In genomic region chr6:157989541-157990289, GRCh38 we compare ENCODE assay signal across 1 cellular context.
TF ChIP-seq lines count a peak whose summit lies in the region.

No MANE protein-coding gene starts in this region.

TF ChIP-seq in HepG2, 621 proteins besides CTCF, POLR2A, EP300 and RAD21 (continued from another document and continues in another):
- TF ChIP-seq UBTF (CRISPR knock-in tag; IDR thresholded peaks at IDR 0.05) (peak; percentile 20; the same call in 1 of the 2 replicates), HOXA5 (CRISPR knock-in tag; IDR thresholded peaks at IDR 0.05) (0 out of 2 replicates have a peak, but pooled peaks have one; percentile 40), ZNF720 (CRISPR knock-in tag; IDR thresholded peaks at IDR 0.05) (no peak), ZNF547 (CRISPR knock-in tag; IDR thresholded peaks at IDR 0.05) (no peak), XRCC5 (optimal IDR thresholded peaks at IDR 0.05; ENCODE audit: low read length) (peak; percentile 22), ZNF616 (CRISPR knock-in tag; IDR thresholded peaks at IDR 0.05; ENCODE audit: low read depth) (no peak), ZBTB38 (CRISPR knock-in tag; IDR thresholded peaks at IDR 0.05) (peak; percentile 92), THAP8 (CRISPR knock-in tag; IDR thresholded peaks at IDR 0.05; ENCODE audit: borderline replicate concordance) (no peak), CREB3 (CRISPR knock-in tag; IDR thresholded peaks at IDR 0.05) (no peak), ZNF230 (CRISPR knock-in tag; IDR thresholded peaks at IDR 0.05) (no peak), HMG20B (CRISPR knock-in tag; conservative IDR thresholded peaks at IDR 0.05) (no peak), ZNF724P (CRISPR knock-in tag; IDR thresholded peaks at IDR 0.05; ENCODE audit: borderline replicate concordance) (no peak), ZNF879 (CRISPR knock-in tag; IDR thresholded peaks at IDR 0.05) (no peak), HIC2 (CRISPR knock-in tag; IDR thresholded peaks at IDR 0.05; ENCODE audit: low read depth) (peak; percentile 84), SSRP1 (CRISPR knock-in tag; IDR thresholded peaks at IDR 0.05) (peak; percentile 61; the same call in 1 of the 2 replicates), SALL1 (CRISPR knock-in tag; IDR thresholded peaks at IDR 0.05) (0 out of 2 replicates have a peak, but pooled peaks have one; percentile 35), SP2 (CRISPR knock-in tag; IDR thresholded peaks at IDR 0.05) (peak; percentile 37; the same call in 1 of the 2 replicates), SIX4 (CRISPR knock-in tag; IDR thresholded peaks at IDR 0.05) (peak; percentile 61; the same call in 1 of the 2 replicates), TARDBP (CRISPR knock-in tag; IDR thresholded peaks at IDR 0.05) (0 out of 2 replicates have a peak, but pooled peaks have one; percentile 15), ZHX2 (IDR thresholded peaks at IDR 0.05; ENCODE audit: low read depth) (0 out of 2 replicates have a peak, but pooled peaks have one; percentile 34), ZHX2 (CRISPR knock-in tag; IDR thresholded peaks at IDR 0.05; ENCODE audit: borderline replicate concordance) (no peak), ZNF550 (CRISPR knock-in tag; IDR thresholded peaks at IDR 0.05; ENCODE audit: borderline replicate concordance) (peak; percentile 36; the same call in 1 of the 2 replicates), AGO2 (optimal IDR thresholded peaks at IDR 0.05; ENCODE audit: low read depth, low read length) (peak; percentile 86), NCOA1 (CRISPR knock-in tag; IDR thresholded peaks at IDR 0.05) (0 out of 2 replicates have a peak, but pooled peaks have one; percentile 63), MXD3 (CRISPR knock-in tag; IDR thresholded peaks at IDR 0.05) (0 out of 2 replicates have a peak, but pooled peaks have one; percentile 25), ZBTB4 (CRISPR knock-in tag; IDR thresholded peaks at IDR 0.05; ENCODE audit: borderline replicate concordance) (peak; percentile 85), USF2 (IDR thresholded peaks at IDR 0.05; ENCODE audit: low read depth, low read length) (no peak), USF2 (CRISPR knock-in tag; IDR thresholded peaks at IDR 0.05; ENCODE audit: borderline replicate concordance) (no peak), RXRA (CRISPR knock-in tag; IDR thresholded peaks at IDR 0.05) (peak; percentile 23; the same call in 1 of the 2 replicates), NCOA5 (CRISPR knock-in tag; IDR thresholded peaks at IDR 0.05) (no peak), ATF6 (CRISPR knock-in tag; conservative IDR thresholded peaks at IDR 0.05) (no peak), ZNF501 (CRISPR knock-in tag; IDR thresholded peaks at IDR 0.05) (0 out of 2 replicates have a peak, but pooled peaks have one; percentile 34), ZFP90 (CRISPR knock-in tag; IDR thresholded peaks at IDR 0.05; ENCODE audit: borderline replicate concordance) (0 out of 2 replicates have a peak, but pooled peaks have one; percentile 59), HNRNPLL (IDR thresholded peaks at IDR 0.05; ENCODE audit: low read depth, low read length, poor library complexity, severe bottlenecking) (peak; percentile 27)
